In genomic region chr5:140259509-140259908, GRCh38 we compare ENCODE assay signal across 13 cellular contexts. TPM values are rescaled to one million over a fixed set of nuclear protein-coding genes. Genes with fewer than 3 reads are reported as not detected.
A peak's percentile ranks its signal among the peaks of the same experiment; 100 is the strongest.
DNase-seq lines count a peak whose midpoint lies in the region; ATAC-seq and TF ChIP-seq lines count a peak whose summit lies in the region.
"Had no signal": no experiment of that assay in that cellular context is flagged by ENCODE, and none has a peak within 500 bp of the region (broad histone marks: within the 10 kb centered on the region; RNA-seq: fewer than 3 reads in every experiment).

No MANE protein-coding gene starts in this region.

- peak overlapping the region; percentile 44 for H3K4me2 ChIP-seq in mammary epithelial cell (ENCODE audit: insufficient read depth, low read depth, low read length)

- intact Hi-C loops in CD4-positive, alpha-beta T cell (cut with DNase I, micrococcal nuclease), result no loop called here
- intact Hi-C loops in mammary epithelial cell (cut with micrococcal nuclease), result loop anchor here (1.0 to 2.0 kb wide), 3 partner anchors 43 to 89 kb away; partner anchors contain the start of gene PFDN1
- intact Hi-C loops in lower lobe of right lung (cut with DNase I), result no loop called here
- intact Hi-C loops in activated T-helper 2 cell treated with anti-CD3 and anti-CD28 coated beads, Interferon-gamma antibody, Interleukin-2, Interleukin-4, amounts not matched to agents 10 μg/mL and 5 μg/mL and 100 μg/mL, durations not matched to agents 14 hours and 24 hours and 36 hours (cut with micrococcal nuclease), result loop anchor here (10.0 kb wide), 1 partner anchor 375 kb away; the partner anchor contains the start of genes CD14 and TMCO6

- no peaks in the 10 kb centered on the region for H3K9me3 ChIP-seq in CD4-positive, alpha-beta T cell (ENCODE audit: control insufficient read depth, low read length)
- no peaks in the 10 kb centered on the region for H3K9me3 ChIP-seq in mammary epithelial cell (replicated peaks; ENCODE audit: insufficient read depth, low read length)
- H3K9me3 ChIP-seq in lower lobe of right lung, result no peaks in the 10 kb centered on the region

- POLR2A ChIA-PET in CD4-positive, alpha-beta T cell (lab: Charles Lee), result interaction anchor here (0.8 kb wide), 1 partner anchor 152 kb away, joined by 4 read pairs; no protein-coding TSS in a partner anchor

- H3K36me3 Mint-ChIP-seq in CD4-positive, alpha-beta T cell (ENCODE audit: low read depth), result peaks cover 34% of the 10 kb centered on the region
- H3K36me3 Mint-ChIP-seq in activated T-helper 2 cell treated with anti-CD3 and anti-CD28 coated beads, Interferon-gamma antibody, Interleukin-2, Interleukin-4, amounts not matched to agents 10 μg/mL and 5 μg/mL and 100 μg/mL, durations not matched to agents 14 hours and 24 hours and 36 hours (ENCODE audit: low read depth), result peaks cover 32% of the 10 kb centered on the region

- H2AFZ ChIP-seq in mammary epithelial cell (ENCODE audit: low read depth, low read length), result no peak overlapping the region

- H3K4me3 ChIP-seq in mammary epithelial cell (replicated peaks in 1 of 3; ENCODE audit: insufficient read depth in 1 of 3, low read depth in 2 of 3, low read length in 3 of 3) (no peak overlapping the region), lower lobe of right lung (no peak overlapping the region)

- H3K4me1 ChIP-seq in mammary epithelial cell (ENCODE audit: insufficient read depth, low read length) (peaks cover 52% of the 10 kb centered on the region), lower lobe of right lung (peaks cover 41% of the 10 kb centered on the region)

- H3K9ac ChIP-seq in mammary epithelial cell (ENCODE audit: insufficient read depth, low read length), result peak overlapping the region; percentile 55

- peaks cover 68% of the 10 kb centered on the region for H3K79me2 ChIP-seq in mammary epithelial cell (ENCODE audit: insufficient read depth, low read length)

- in situ Hi-C loops in mammary epithelial cell (cut with MboI; ENCODE audit: low sequenced_read_pairs in 2 of 2), result no loop called here

- H3K27ac ChIP-seq in CD4-positive, alpha-beta T cell (ENCODE audit: low read depth, low read length), result no peak overlapping the region
- H3K27ac ChIP-seq in mammary epithelial cell (ENCODE audit: insufficient read depth, low read depth, low read length), result peak overlapping the region; percentile 99
- H3K27ac ChIP-seq in lower lobe of right lung, result peak overlapping the region; percentile 0

- H3K27me3 Mint-ChIP-seq in CD4-positive, alpha-beta T cell, result no peaks in the 10 kb centered on the region
- no peaks in the 10 kb centered on the region for H3K27me3 Mint-ChIP-seq in activated T-helper 2 cell treated with anti-CD3 and anti-CD28 coated beads, Interferon-gamma antibody, Interleukin-2, Interleukin-4, amounts not matched to agents 10 μg/mL and 5 μg/mL and 100 μg/mL, durations not matched to agents 14 hours and 24 hours and 36 hours (ENCODE audit: low read depth)
- H3K27me3 Mint-ChIP-seq: progenitor cell of endocrine pancreas had no signal

- peak overlapping the region; percentile 37 for H3K27ac Mint-ChIP-seq in CD4-positive, alpha-beta T cell
- no peak overlapping the region for H3K27ac Mint-ChIP-seq in activated T-helper 2 cell treated with anti-CD3 and anti-CD28 coated beads, Interferon-gamma antibody, Interleukin-2, Interleukin-4, amounts not matched to agents 10 μg/mL and 5 μg/mL and 100 μg/mL, durations not matched to agents 14 hours and 24 hours and 36 hours

- no TSS peak for BruUV-seq in mammary epithelial cell (replicated peaks; lab: Mats Ljungman, UMichigan)

- dilution Hi-C loops in mammary epithelial cell (cut with HindIII; ENCODE audit: low sequenced_read_pairs), result no loop called here

- H4K20me1 ChIP-seq in mammary epithelial cell (ENCODE audit: insufficient read depth, low read length), result no peaks in the 10 kb centered on the region

- no peaks in the 10 kb centered on the region for H3K9me3 Mint-ChIP-seq in CD4-positive, alpha-beta T cell
- H3K9me3 Mint-ChIP-seq in activated T-helper 2 cell treated with anti-CD3 and anti-CD28 coated beads, Interferon-gamma antibody, Interleukin-2, Interleukin-4, amounts not matched to agents 10 μg/mL and 5 μg/mL and 100 μg/mL, durations not matched to agents 14 hours and 24 hours and 36 hours, result no peaks in the 10 kb centered on the region

- H3K27me3 ChIP-seq in CD4-positive, alpha-beta T cell (ENCODE audit: control insufficient read depth, insufficient read depth, low read length), result no peaks in the 10 kb centered on the region
- H3K27me3 ChIP-seq in mammary epithelial cell (ENCODE audit: insufficient read depth, low read length), result no peaks in the 10 kb centered on the region
- no peaks in the 10 kb centered on the region for H3K27me3 ChIP-seq in lower lobe of right lung (ENCODE audit: low read depth)

- H3K36me3 ChIP-seq in mammary epithelial cell (ENCODE audit: insufficient read depth, low read length), result peaks cover 1% of the 10 kb centered on the region
- H3K36me3 ChIP-seq in lower lobe of right lung, result peaks cover 9% of the 10 kb centered on the region

- peak; percentile 73 for ATAC-seq in CD4-positive, alpha-beta T cell (ENCODE audit: poor library complexity)
- ATAC-seq in lower lobe of right lung, result peak; percentile 40 to 63
- no peak for ATAC-seq in GM19324 (IDR thresholded peaks at IDR 0.05; ENCODE audit: low FRiP score, unreplicated experiment)

- TF ChIP-seq CTCF in CD4-positive, alpha-beta T cell (IDR thresholded peaks at IDR 0.05), result no peak
- TF ChIP-seq CTCF in mammary epithelial cell (conservative IDR thresholded peaks at IDR 0.05 in 1 of 2, IDR thresholded peaks at IDR 0.05 in 1 of 2; ENCODE audit: extremely low read depth in 1 of 2, insufficient read depth in 1 of 2, low read depth in 1 of 2, low read length in 2 of 2), result no peak
- no peak for TF ChIP-seq CTCF in lower lobe of right lung (IDR thresholded peaks at IDR 0.05)

- H3K4me1 Mint-ChIP-seq in CD4-positive, alpha-beta T cell (ENCODE audit: low read depth), result peaks cover 35% of the 10 kb centered on the region
- H3K4me1 Mint-ChIP-seq in activated T-helper 2 cell treated with anti-CD3 and anti-CD28 coated beads, Interferon-gamma antibody, Interleukin-2, Interleukin-4, amounts not matched to agents 10 μg/mL and 5 μg/mL and 100 μg/mL, durations not matched to agents 14 hours and 24 hours and 36 hours (ENCODE audit: low read depth), result peaks cover 25% of the 10 kb centered on the region

- peak overlapping the region; percentile 43 for H3K4me3 Mint-ChIP-seq in CD4-positive, alpha-beta T cell
- no peak overlapping the region for H3K4me3 Mint-ChIP-seq in activated T-helper 2 cell treated with anti-CD3 and anti-CD28 coated beads, Interferon-gamma antibody, Interleukin-2, Interleukin-4, amounts not matched to agents 10 μg/mL and 5 μg/mL and 100 μg/mL, durations not matched to agents 14 hours and 24 hours and 36 hours (ENCODE audit: low read depth)

- CTCF ChIA-PET in CD4-positive, alpha-beta T cell (lab: Charles Lee), result no interaction called here
- CTCF ChIA-PET in mammary epithelial cell (lab: Charles Lee; ENCODE audit: low non-redundant PET), result no interaction called here

- WGBS in mammary epithelial cell (ENCODE audit: low coverage, missing lambda C conversion rate), result 38% methylated on average over 2 of the region's 2 CpGs

- no peak for DNase-seq in CD4-positive, alpha-beta T cell
- peak; percentile 94 for DNase-seq in LoVo (ENCODE audit: low spot score)
- peak; percentile 88 for DNase-seq in mammary epithelial cell
- no peak for DNase-seq in lower lobe of right lung
- DNase-seq in activated T-helper 2 cell treated with anti-CD3 and anti-CD28 coated beads, Interferon-gamma antibody, Interleukin-2, Interleukin-4, amounts not matched to agents 10 μg/mL and 5 μg/mL and 100 μg/mL, durations not matched to agents 14 hours and 24 hours and 36 hours (ENCODE audit: low spot score), result no peak
- DNase-seq in cortex of kidney (lab: John Stamatoyannopoulos, UW), result no peak
- DNase-seq in NCI-H146 treated with DMSO at 0.1 percent for 48 hours (lab: John Stamatoyannopoulos, UW; ENCODE audit: unreplicated experiment), result no peak
- DNase-seq: NCI-H187, NCI-H69, RPMI8226, substantia nigra had no signal

RNA-seq across cellular contexts. Expression of gene PFDN1, which starts 43.4 kb away (rescaled TPM):
- 10 to 100 TPM; 21.3 to 22.0 TPM for total RNA-seq in CD4-positive, alpha-beta T cell
- total RNA-seq in mammary epithelial cell (10 to 100 TPM; 64.0 to 65.0 TPM), lower lobe of right lung (47.1 TPM)
- 92.4 TPM for polyA plus RNA-seq in mammary epithelial cell
- 130 TPM for polyA minus RNA-seq in mammary epithelial cell
- total RNA-seq in activated T-helper 2 cell treated with anti-CD3 and anti-CD28 coated beads, Interferon-gamma antibody, Interleukin-2, Interleukin-4, amounts not matched to agents 10 μg/mL and 5 μg/mL and 100 μg/mL, durations not matched to agents 14 hours and 24 hours and 36 hours, result 60.4 and 61.0 TPM in 2 replicates

Comparison
In these comparisons a context has a peak if more than half of its experiments do, and no peak if none do; other contexts are left out.
1. DNase-seq: peak in LoVo (single experiment) and mammary epithelial cell (single experiment); none in CD4-positive, alpha-beta T cell (0 of 10), lower lobe of right lung (single experiment), activated T-helper 2 cell treated with anti-CD3 and anti-CD28 coated beads, Interferon-gamma antibody, Interleukin-2, Interleukin-4, amounts not matched to agents 10 μg/mL and 5 μg/mL and 100 μg/mL, durations not matched to agents 14 hours and 24 hours and 36 hours (single experiment), cortex of kidney (single experiment) and NCI-H146 treated with DMSO at 0.1 percent for 48 hours (single experiment).
2. intact Hi-C loops: an anchor here in mammary epithelial cell (1.0 to 2.0 kb wide) and activated T-helper 2 cell treated with anti-CD3 and anti-CD28 coated beads, Interferon-gamma antibody, Interleukin-2, Interleukin-4, amounts not matched to agents 10 μg/mL and 5 μg/mL and 100 μg/mL, durations not matched to agents 14 hours and 24 hours and 36 hours (10.0 kb wide); none called in CD4-positive, alpha-beta T cell and lower lobe of right lung.